ENCODE assay signal across 10 cellular contexts in genomic region chr3:112093180-112093522, GRCh38. TPM values are rescaled to one million over a fixed set of nuclear protein-coding genes. Genes with fewer than 3 reads are reported as not detected.
DNase-seq lines count a peak whose midpoint lies in the region; ATAC-seq and TF ChIP-seq lines count a peak whose summit lies in the region.
"Had no signal": no experiment of that assay in that cellular context is flagged by ENCODE, and none has a peak within 500 bp of the region (broad histone marks: within the 10 kb centered on the region; RNA-seq: fewer than 3 reads in every experiment).

No MANE protein-coding gene starts in this region.

- no peak overlapping the region for H3K4me3 ChIP-seq in right cardiac atrium (ENCODE audit: low read length)
- H3K4me3 ChIP-seq in vagina = no peak overlapping the region
- H3K4me3 ChIP-seq: sigmoid colon had no signal

- H3K4ac ChIP-seq in H9 (ENCODE audit: low read depth, low read length) = no peak overlapping the region

- intact Hi-C loops in right cardiac atrium (cut with DNase I) = no loop called here
- intact Hi-C loops in sciatic nerve (cut with DNase I) = no loop called here
- intact Hi-C loops in vagina (cut with DNase I) = no loop called here

- no peak for ATAC-seq in T-helper 17 cell
- peak; percentile 12 to 31 for ATAC-seq in right cardiac atrium
- ATAC-seq in sciatic nerve = peak; percentile 89
- ATAC-seq: activated CD8-positive, alpha-beta memory T cell treated with anti-CD3 and anti-CD28 coated beads, Interleukin-2, amount 10 ng/mL, durations not matched to agents 7 days and 5 days had no signal

- no peak overlapping the region for H2BK12ac ChIP-seq in H9 (ENCODE audit: insufficient read length, low read depth, low read length)

- H3K9me3 Mint-ChIP-seq in H9 = no peaks in the 10 kb centered on the region

- TF ChIP-seq CTCF in H9 (conservative IDR thresholded peaks at IDR 0.05) (no peak), vagina (IDR thresholded peaks at IDR 0.05) (no peak)

- no peaks in the 10 kb centered on the region for H3K23me2 ChIP-seq in H9 (ENCODE audit: insufficient read length, low read depth, low read length, poor library complexity, severe bottlenecking)

- no peaks in the 10 kb centered on the region for H4K20me1 ChIP-seq in H9 (ENCODE audit: control insufficient read depth, insufficient read depth, insufficient read length)

- H3K9me3 ChIP-seq in H9 (ENCODE audit: control insufficient read depth, low read depth, low read length) (no peaks in the 10 kb centered on the region), T-helper 17 cell (ENCODE audit: control insufficient read depth, low read length, poor library complexity, severe bottlenecking) (no peaks in the 10 kb centered on the region), right cardiac atrium (ENCODE audit: control insufficient read depth, low read length) (no peaks in the 10 kb centered on the region), vagina (no peaks in the 10 kb centered on the region)
- H3K9me3 ChIP-seq: sigmoid colon had no signal

- no peak overlapping the region for H3K4me2 ChIP-seq in H9 (ENCODE audit: insufficient read depth, insufficient read length, low read length)

- no peak overlapping the region for H2BK20ac ChIP-seq in H9 (ENCODE audit: low read depth, low read length, poor library complexity, severe bottlenecking)

- H2BK5ac ChIP-seq in H9 (ENCODE audit: insufficient read length, low read length) = no peak overlapping the region

- H4K91ac ChIP-seq in H9 (ENCODE audit: insufficient read length, low read depth, low read length) = no peak overlapping the region

- H3T11ph ChIP-seq in H9 (ENCODE audit: low read length) = no peak overlapping the region

- H3K56ac ChIP-seq in H9 (ENCODE audit: insufficient read length, low read depth, low read length) = no peak overlapping the region

- no peak overlapping the region for H3K9ac ChIP-seq in H9 (ENCODE audit: extremely low read depth, insufficient read length, low read length)

- no peak overlapping the region for H2AK5ac ChIP-seq in H9 (ENCODE audit: insufficient read length, low read length)

- H3K4me3 Mint-ChIP-seq in H9 = no peak overlapping the region
- peak overlapping the region; percentile 45 for H3K4me3 Mint-ChIP-seq in T-helper 17 cell
- H3K4me3 Mint-ChIP-seq: activated CD8-positive, alpha-beta memory T cell treated with anti-CD3 and anti-CD28 coated beads, Interleukin-2, amount 10 ng/mL, durations not matched to agents 7 days and 5 days; activated naive CD8-positive, alpha-beta T cell had no signal

- H2BK15ac ChIP-seq in H9 (ENCODE audit: low read depth, low read length) = no peak overlapping the region

- no peaks in the 10 kb centered on the region for H3K27me3 ChIP-seq in H9 (ENCODE audit: insufficient read depth, low read length)
- no peaks in the 10 kb centered on the region for H3K27me3 ChIP-seq in right cardiac atrium (ENCODE audit: control insufficient read depth, insufficient read depth)
- H3K27me3 ChIP-seq in vagina = no peaks in the 10 kb centered on the region
- H3K27me3 ChIP-seq: sigmoid colon had no signal

- H3K23ac ChIP-seq in H9 (ENCODE audit: insufficient read length, low read depth, low read length) = no peak overlapping the region

- H3K27ac ChIP-seq in H9 (ENCODE audit: insufficient read length, low read depth, low read length) (peak overlapping the region; percentile 80), right cardiac atrium (ENCODE audit: low read length) (no peak overlapping the region), vagina (no peak overlapping the region)
- H3K27ac ChIP-seq: sigmoid colon had no signal

- DNase-seq in H9 (no peak), T-helper 17 cell (no peak), right cardiac atrium (no peak), sciatic nerve (ENCODE audit: low spot score) (no peak), vagina (ENCODE audit: extremely low spot score in 2 of 2) (no peak), NCI-H1092 (lab: John Stamatoyannopoulos, UW) (no peak)
- DNase-seq in stimulated activated CD4-positive, alpha-beta T cell treated with anti-CD3 and anti-CD28 coated beads, Interleukin-4, amount 100 ng/mL, for 24 hours = no peak
- DNase-seq: activated CD8-positive, alpha-beta memory T cell treated with anti-CD3 and anti-CD28 coated beads, Interleukin-2, amount 10 ng/mL, durations not matched to agents 7 days and 5 days; sigmoid colon had no signal

- H3K4me1 ChIP-seq in H9 (ENCODE audit: insufficient read depth, low read length) (peaks cover 9% of the 10 kb centered on the region), right cardiac atrium (ENCODE audit: control insufficient read depth, insufficient read depth, low read length) (no peaks in the 10 kb centered on the region), vagina (no peaks in the 10 kb centered on the region)
- H3K4me1 ChIP-seq: sigmoid colon had no signal

- no peak overlapping the region for H4K5ac ChIP-seq in H9 (ENCODE audit: insufficient read length, low read depth, low read length)

- H2AFZ ChIP-seq in H9 (ENCODE audit: low read length) = no peak overlapping the region

- H3K18ac ChIP-seq in H9 (ENCODE audit: insufficient read length, low read depth, low read length) = no peak overlapping the region

- peaks cover 2% of the 10 kb centered on the region; the same call in 1 of the 2 replicates for H3K79me2 ChIP-seq in H9 (ENCODE audit: insufficient read depth, low read length)

- H3K36me3 Mint-ChIP-seq in H9 (ENCODE audit: insufficient read depth in 1 of 3, low read depth in 3 of 3) (peaks cover 3 to 10% (median 7%) of the 10 kb centered on the region in 3 experiments; a peak in 4 of 7 replicates), T-helper 17 cell (ENCODE audit: low read depth) (peaks cover 3% of the 10 kb centered on the region)

- peaks cover 17 to 34% of the 10 kb centered on the region in 2 experiments for H3K4me1 Mint-ChIP-seq in H9
- peaks cover 26% of the 10 kb centered on the region for H3K4me1 Mint-ChIP-seq in T-helper 17 cell

- H3K27me3 Mint-ChIP-seq in H9 (ENCODE audit: low read depth) (peaks cover 1% of the 10 kb centered on the region; the same call in 1 of the 2 replicates), T-helper 17 cell (no peaks in the 10 kb centered on the region)
- H3K27me3 Mint-ChIP-seq: activated CD8-positive, alpha-beta memory T cell treated with anti-CD3 and anti-CD28 coated beads, Interleukin-2, amount 10 ng/mL, durations not matched to agents 7 days and 5 days had no signal

- H3K79me1 ChIP-seq in H9 (ENCODE audit: insufficient read depth, low read depth, low read length, poor library complexity, severe bottlenecking) = no peaks in the 10 kb centered on the region

- TF ChIP-seq POLR2A in vagina (IDR thresholded peaks at IDR 0.05) = no peak

- H3K14ac ChIP-seq in H9 (ENCODE audit: insufficient read depth, low read length) = no peak overlapping the region

- peak overlapping the region; percentile 70 to 83 (median 73); a peak in 5 of 7 replicates for H3K27ac Mint-ChIP-seq in H9
- H3K27ac Mint-ChIP-seq in T-helper 17 cell = no peak overlapping the region
- H3K27ac Mint-ChIP-seq: activated naive CD8-positive, alpha-beta T cell had no signal

- no peak overlapping the region for H2BK120ac ChIP-seq in H9 (ENCODE audit: low read depth, low read length, poor library complexity, severe bottlenecking)

- H4K8ac ChIP-seq in H9 (replicated peaks; ENCODE audit: insufficient read length, low read depth, low read length) = no peak overlapping the region

- H3K36me3 ChIP-seq in vagina = no peaks in the 10 kb centered on the region
- H3K36me3 ChIP-seq: sigmoid colon had no signal

RNA-seq across cellular contexts. Expression of gene C3orf52, which starts 7.0 kb away (rescaled TPM):
- total RNA-seq in H9 (2021) = 11.1 and 11.2 TPM in 2 replicates
- 1 to 10 TPM; 2.0 to 4.1 TPM for total RNA-seq in T-helper 17 cell
- total RNA-seq in right cardiac atrium = 1 to 10 TPM; 1.1 to 4.4 (median 1.2) TPM
- polyA plus RNA-seq in right cardiac atrium = 0.48 TPM
- 9.1 TPM for total RNA-seq in sciatic nerve
- total RNA-seq in vagina = 8.1 TPM

RNA-seq across cellular contexts. Expression of gene GCSAM, which starts 39.9 kb away (rescaled TPM):
- total RNA-seq in H9 (2021) (not detected in 2 replicates), T-helper 17 cell (10 to 100 TPM; 14.2 to 21.2 TPM), right cardiac atrium (under 1 TPM in 1 of 4 donors, not detected in 3; 0.29 TPM), sciatic nerve (0.22 TPM), vagina (1.5 TPM)
- not detected for polyA plus RNA-seq in right cardiac atrium
- total RNA-seq: sigmoid colon had no signal

RNA-seq across cellular contexts. Expression of gene TMPRSS7, which starts 58.6 kb away (rescaled TPM):
- total RNA-seq in H9 (2021) (not detected in 2 replicates), T-helper 17 cell (under 1 TPM in 1 of 2 donors, not detected in 1; 0.12 TPM), right cardiac atrium (not detected), sciatic nerve (not detected), vagina (not detected)
- not detected for polyA plus RNA-seq in right cardiac atrium
- total RNA-seq: activated CD8-positive, alpha-beta memory T cell treated with anti-CD3 and anti-CD28 coated beads, Interleukin-2, amount 10 ng/mL, durations not matched to agents 7 days and 5 days; sigmoid colon had no signal
